ENCODE assay signal across 8 cellular contexts in the genomic region with DNA sequence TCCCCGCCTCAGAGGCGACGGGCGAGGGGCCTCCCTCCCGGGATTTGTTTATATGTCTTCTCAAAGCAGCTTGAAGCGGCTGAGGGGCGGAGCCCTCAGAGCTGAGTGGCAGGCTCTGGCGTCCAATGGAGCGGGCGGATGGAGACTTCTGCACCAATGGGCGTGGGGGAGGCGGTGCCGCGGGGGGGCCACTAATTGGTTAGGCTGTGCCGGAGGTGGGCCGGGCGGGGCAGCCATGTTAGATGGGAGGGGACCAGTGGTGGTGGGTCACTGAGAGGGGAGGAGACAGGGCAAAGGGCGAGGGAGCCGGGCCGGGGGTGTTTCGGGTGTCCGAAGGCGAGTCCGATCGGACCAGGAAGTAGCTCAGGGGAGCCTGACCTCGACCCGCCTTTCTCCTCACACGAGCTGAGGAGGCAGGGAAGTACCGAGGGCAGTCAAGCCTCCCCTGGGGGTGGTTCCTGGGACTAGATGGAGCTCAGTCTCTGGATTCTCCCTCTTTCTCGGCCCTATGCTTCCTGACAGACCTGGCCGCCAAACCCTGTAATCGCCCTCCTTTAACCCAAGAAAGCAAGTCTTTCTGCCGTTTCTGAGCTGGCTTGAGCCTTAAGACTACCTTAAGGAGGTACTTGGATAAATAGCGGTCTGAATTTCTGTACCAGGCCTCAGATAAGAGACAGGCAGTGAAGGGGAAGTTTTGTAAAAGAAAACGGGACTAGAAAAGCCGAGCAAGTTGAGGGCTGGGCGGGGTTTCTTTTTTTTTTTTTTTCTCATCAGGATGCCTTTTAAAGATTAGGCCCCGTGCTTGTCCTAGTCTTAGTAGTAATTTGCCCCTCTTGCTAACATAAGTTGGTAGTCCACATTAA. TPM values are rescaled to one million over a fixed set of nuclear protein-coding genes. Genes with fewer than 3 reads are reported as not detected.
DNase-seq lines count a peak whose midpoint lies in the region; ATAC-seq and TF ChIP-seq lines count a peak whose summit lies in the region.

No MANE protein-coding gene starts in this region.

- POLR2A ChIA-PET in activated B cell treated with CpG ODN at 0.5 μM for 24 hours (lab: Charles Lee): interaction anchor here (0.5 to 1.9 kb wide), 22 partner anchors 8 to 1051 kb away, joined by 3 to 54 read pairs (median 5); a partner anchor contains a TSS

- peak; percentile 87 for ATAC-seq in GM19023 (IDR thresholded peaks at IDR 0.05; ENCODE audit: unreplicated experiment)
- peak; percentile 85 for ATAC-seq in HG03196 (IDR thresholded peaks at IDR 0.05; ENCODE audit: unreplicated experiment)
- peak; percentile 80 for ATAC-seq in activated B cell treated with CpG ODN at 0.5 μM for 24 hours (ENCODE audit: low read depth)

- H3K4me3 ChIP-seq in AG09309 (ENCODE audit: control insufficient read depth, low read depth, low read length): peak overlapping the region; percentile 64
- H3K4me3 ChIP-seq in spleen: peak overlapping the region; percentile 97 to 100 (median 100)

- H3K27me3 Mint-ChIP-seq in activated B cell treated with CpG ODN at 0.5 μM for 24 hours: no peaks in the 10 kb centered on the region

- H3K27me3 ChIP-seq in spleen (replicated peaks in 1 of 7): no peaks in the 10 kb centered on the region

- peaks cover 0 to 22% (median 2%) of the 10 kb centered on the region in 6 donors for H3K36me3 ChIP-seq in spleen

- intact Hi-C loops in activated B cell treated with CpG ODN at 0.5 μM for 24 hours (cut with micrococcal nuclease) (loop anchor here (1.0 to 10.0 kb wide), 15 partner anchors 8 to 1670 kb away; a partner anchor contains a TSS), spleen (cut with DNase I; ENCODE audit: low total_unique reads) (no loop called here)

- peak overlapping the region; percentile 98 for H3K27ac ChIP-seq in caudate nucleus (ENCODE audit: low read depth, low read length)
- H3K27ac ChIP-seq in spleen: peak overlapping the region; percentile 89 to 100 (median 100)

- TF ChIP-seq POLR2A in spleen (IDR thresholded peaks at IDR 0.05): no peak

- DNase-seq in AG09309 (ENCODE audit: low read depth) (peak; percentile 88), NCI-H226 (peak; percentile 97), activated B cell treated with CpG ODN at 0.5 μM for 24 hours (peak; percentile 98), caudate nucleus (lab: John Stamatoyannopoulos, UW) (peak; percentile 88 to 99 (median 97)), inferior parietal cortex (ENCODE audit: extremely low spot score) (peak; percentile 97), spleen (peak; percentile 98)

- peaks cover 55% of the 10 kb centered on the region for H3K4me1 Mint-ChIP-seq in activated B cell treated with CpG ODN at 0.5 μM for 24 hours

- peak overlapping the region; percentile 96 for H3K4me3 Mint-ChIP-seq in activated B cell treated with CpG ODN at 0.5 μM for 24 hours

- H3K9me3 Mint-ChIP-seq in activated B cell treated with CpG ODN at 0.5 μM for 24 hours: no peaks in the 10 kb centered on the region

- TF ChIP-seq CTCF in AG09309 (IDR thresholded peaks at IDR 0.05; ENCODE audit: control insufficient read depth, insufficient read depth, low read depth, low read length, missing control alignments) (no peak), activated B cell treated with CpG ODN at 0.5 μM for 24 hours (IDR thresholded peaks at IDR 0.05) (no peak), spleen (IDR thresholded peaks at IDR 0.05 in 8 of 11, conservative IDR thresholded peaks at IDR 0.05 in 3 of 11) (peak in 6 of 11 experiments; percentile 14 to 34 (median 20))

- peak overlapping the region; percentile 95 for H3K27ac Mint-ChIP-seq in activated B cell treated with CpG ODN at 0.5 μM for 24 hours

- H3K9me3 ChIP-seq in spleen: no peaks in the 10 kb centered on the region

- WGBS in spleen, 5 donors: 0 to 1% (median 0%) methylated on average over 23 to 38 of the region's 38 CpGs

- peaks cover 30% of the 10 kb centered on the region for H3K36me3 Mint-ChIP-seq in activated B cell treated with CpG ODN at 0.5 μM for 24 hours (ENCODE audit: low read depth)

- CTCF ChIA-PET in activated B cell treated with CpG ODN at 0.5 μM for 24 hours (lab: Charles Lee): interaction anchor here (0.7 to 1.8 kb wide), 4 partner anchors 22 to 98 kb away, joined by 3 to 10 read pairs (median 6); a partner anchor contains a TSS

- H3K4me1 ChIP-seq in spleen: peaks cover 18 to 68% (median 55%) of the 10 kb centered on the region in 6 donors

RNA-seq across cellular contexts. Expression of a gene that starts 1.1 kb away (rescaled TPM):
- total RNA-seq in activated B cell treated with CpG ODN at 0.5 μM for 24 hours (31.4 and 37.4 TPM in 2 replicates), spleen (10 to 100 TPM; 44.7 to 85.9 (median 58.7) TPM)
- polyA plus RNA-seq in spleen: 1 to 10 TPM; 7.2 to 8.2 (median 7.3) TPM

Comparison
In these comparisons a context has a peak if more than half of its experiments do, and no peak if none do; other contexts are left out.
1. Peak in every context shown above with its lines: DNase-seq, ATAC-seq, H3K4me3 ChIP-seq and H3K27ac ChIP-seq.
2. CTCF ChIP-seq: peak in spleen (6 of 11); none in AG09309 (single experiment) and activated B cell treated with CpG ODN at 0.5 μM for 24 hours (single experiment).